In genomic region chr22:38935616-38936015, GRCh38 we compare ENCODE assay signal across 31 cellular contexts. TPM values are rescaled to one million over a fixed set of nuclear protein-coding genes. Genes with fewer than 3 reads are reported as not detected.
"Had no signal": no experiment of that assay in that cellular context is flagged by ENCODE, and none has a peak within 500 bp of the region (broad histone marks: within the 10 kb centered on the region; RNA-seq: fewer than 3 reads in every experiment).

No MANE protein-coding gene starts in this region.

- H3K27ac Mint-ChIP-seq: activated B cell treated with CpG ODN at 0.5 μM for 24 hours; activated CD8-positive, alpha-beta T cell treated with anti-CD3 and anti-CD28 coated beads for 36 hours; activated naive CD4-positive, alpha-beta T cell treated with anti-CD3 and anti-CD28 coated beads, Interleukin-2, amount 10 ng/mL, durations not matched to agents 7 days and 5 days; activated naive CD8-positive, alpha-beta T cell treated with anti-CD3 and anti-CD28 coated beads, Interleukin-2, amount 10 ng/mL, durations not matched to agents 7 days and 5 days; activated T-helper 1 cell treated with anti-CD3 and anti-CD28 coated beads, Interleukin-12 subunit alpha, Interleukin-12 subunit beta, Interleukin-2, Interleukin-4 antibody, amounts not matched to agents 30 ng/mL and 10 ng/mL and 1 ng/mL, durations not matched to agents 14 hours and 24 hours and 36 hours; effector memory CD8-positive, alpha-beta T cell; mesothelial cell of epicardium; stimulated activated memory B cell treated with anti-CD40 and anti-IgM and Interleukin-4, amounts not matched to agents 10 μg/mL and 1 μg/mL and 100 μg/mL, for 72 hours had no signal

- ATAC-seq: activated CD8-positive, alpha-beta T cell treated with anti-CD3 and anti-CD28 coated beads for 36 hours; effector memory CD8-positive, alpha-beta T cell; gastroesophageal sphincter; naive thymus-derived CD8-positive, alpha-beta T cell; stimulated activated memory B cell treated with anti-CD40 and anti-IgM and Interleukin-4, amounts not matched to agents 10 μg/mL and 1 μg/mL and 100 μg/mL, for 72 hours had no signal

- H3K4me3 Mint-ChIP-seq: activated B cell treated with CpG ODN at 0.5 μM for 24 hours; activated CD8-positive, alpha-beta T cell treated with anti-CD3 and anti-CD28 coated beads for 36 hours; activated naive CD4-positive, alpha-beta T cell treated with anti-CD3 and anti-CD28 coated beads, Interleukin-2, amount 10 ng/mL, durations not matched to agents 7 days and 5 days; activated naive CD8-positive, alpha-beta T cell treated with anti-CD3 and anti-CD28 coated beads, Interleukin-2, amount 10 ng/mL, durations not matched to agents 7 days and 5 days; activated T-helper 1 cell treated with anti-CD3 and anti-CD28 coated beads, Interleukin-12 subunit alpha, Interleukin-12 subunit beta, Interleukin-2, Interleukin-4 antibody, amounts not matched to agents 30 ng/mL and 10 ng/mL and 1 ng/mL, durations not matched to agents 14 hours and 24 hours and 36 hours; brain; effector memory CD8-positive, alpha-beta T cell; mesothelial cell of epicardium; naive thymus-derived CD8-positive, alpha-beta T cell; neural crest cell; stimulated activated memory B cell treated with anti-CD40 and anti-IgM and Interleukin-4, amounts not matched to agents 10 μg/mL and 1 μg/mL and 100 μg/mL, for 72 hours had no signal

- H3K4me1 Mint-ChIP-seq: activated naive CD4-positive, alpha-beta T cell treated with anti-CD3 and anti-CD28 coated beads, Interleukin-2, amount 10 ng/mL, durations not matched to agents 7 days and 5 days; activated naive CD8-positive, alpha-beta T cell treated with anti-CD3 and anti-CD28 coated beads, Interleukin-2, amount 10 ng/mL, durations not matched to agents 7 days and 5 days; brain; neural crest cell had no signal

- H3K9me3 Mint-ChIP-seq: activated B cell treated with CpG ODN at 0.5 μM for 24 hours; activated CD8-positive, alpha-beta T cell treated with anti-CD3 and anti-CD28 coated beads for 36 hours; activated naive CD4-positive, alpha-beta T cell treated with anti-CD3 and anti-CD28 coated beads, Interleukin-2, amount 10 ng/mL, durations not matched to agents 7 days and 5 days; activated naive CD8-positive, alpha-beta T cell treated with anti-CD3 and anti-CD28 coated beads, Interleukin-2, amount 10 ng/mL, durations not matched to agents 7 days and 5 days; activated T-helper 1 cell treated with anti-CD3 and anti-CD28 coated beads, Interleukin-12 subunit alpha, Interleukin-12 subunit beta, Interleukin-2, Interleukin-4 antibody, amounts not matched to agents 30 ng/mL and 10 ng/mL and 1 ng/mL, durations not matched to agents 14 hours and 24 hours and 36 hours; effector memory CD8-positive, alpha-beta T cell; neural crest cell; stimulated activated memory B cell treated with anti-CD40 and anti-IgM and Interleukin-4, amounts not matched to agents 10 μg/mL and 1 μg/mL and 100 μg/mL, for 72 hours had no signal

- H3K79me2 ChIP-seq: hepatocyte had no signal

- H3K4me2 ChIP-seq: hepatocyte, smooth muscle cell had no signal

- H3K27me3 ChIP-seq: ascending aorta, cardiac muscle cell, gastroesophageal sphincter, hepatocyte, pancreas, tibial nerve, uterus had no signal

- H3K36me3 Mint-ChIP-seq: activated naive CD4-positive, alpha-beta T cell treated with anti-CD3 and anti-CD28 coated beads, Interleukin-2, amount 10 ng/mL, durations not matched to agents 7 days and 5 days; activated naive CD8-positive, alpha-beta T cell treated with anti-CD3 and anti-CD28 coated beads, Interleukin-2, amount 10 ng/mL, durations not matched to agents 7 days and 5 days; brain; mesothelial cell of epicardium; naive thymus-derived CD8-positive, alpha-beta T cell; stimulated activated memory B cell treated with anti-CD40 and anti-IgM and Interleukin-4, amounts not matched to agents 10 μg/mL and 1 μg/mL and 100 μg/mL, for 72 hours had no signal

- H3K9me3 ChIP-seq: ascending aorta, gastroesophageal sphincter, pancreas, psoas muscle, suprapubic skin, tibial nerve, uterus had no signal

- H3K4me3 ChIP-seq: ascending aorta, cardiac muscle cell, gastroesophageal sphincter, hepatocyte, pancreas, psoas muscle, smooth muscle cell, suprapubic skin, tibial nerve, uterus had no signal

- H3K36me3 ChIP-seq: ascending aorta, cardiac muscle cell, gastroesophageal sphincter, pancreas, suprapubic skin, tibial nerve, uterus had no signal

- DNase-seq: activated B cell treated with CpG ODN at 0.5 μM for 24 hours; activated CD4-positive, alpha-beta T cell treated with anti-CD3 and anti-CD28 coated beads, Interleukin-2, amount 50 U/mL, for 1 hour; activated CD8-positive, alpha-beta T cell treated with anti-CD3 and anti-CD28 coated beads for 36 hours; activated effector memory CD4-positive, alpha-beta T cell treated with anti-CD3 and anti-CD28 coated beads, Interleukin-2, amount 50 U/mL, for 16 hours; activated naive CD4-positive, alpha-beta T cell treated with anti-CD3 and anti-CD28 coated beads, Interleukin-2, amount 10 ng/mL, durations not matched to agents 7 days and 5 days; activated naive CD8-positive, alpha-beta T cell treated with anti-CD3 and anti-CD28 coated beads, Interleukin-2, amount 10 ng/mL, durations not matched to agents 7 days and 5 days; activated T-cell treated with anti-CD3 and anti-CD28 coated beads, Interleukin-2, amount 50 U/mL, for 1 hour; cortex of kidney; effector memory CD8-positive, alpha-beta T cell; erythroblast; naive thymus-derived CD8-positive, alpha-beta T cell; stimulated activated CD4-positive, alpha-beta T cell treated with anti-CD3 and anti-CD28 coated beads, Interleukin-1b, Interleukin-23, amount 100 ng/mL, for 48 hours; stimulated activated CD4-positive, alpha-beta T cell treated with anti-CD3 and anti-CD28 coated beads, Interleukin-4, amount 100 ng/mL, for 4 hours; stimulated activated CD8-positive, alpha-beta memory T cell treated with anti-CD3 and anti-CD28 coated beads, Interleukin-4, amount 100 ng/mL, for 48 hours; T-helper 2 cell; uterus had no signal

- H3K4me1 ChIP-seq: ascending aorta, psoas muscle, tibial nerve, uterus had no signal

- H2AFZ ChIP-seq: hepatocyte had no signal

- H3K27ac ChIP-seq: ascending aorta, cardiac muscle cell, gastroesophageal sphincter, hepatocyte, pancreas, psoas muscle, suprapubic skin, tibial nerve, uterus had no signal

RNA-seq across cellular contexts. Expression of gene APOBEC3A, which starts 21.8 kb away (rescaled TPM):
- total RNA-seq: activated B cell treated with CpG ODN at 0.5 μM for 24 hours; activated CD8-positive, alpha-beta T cell treated with anti-CD3 and anti-CD28 coated beads for 36 hours; activated naive CD8-positive, alpha-beta T cell treated with anti-CD3 and anti-CD28 coated beads, Interleukin-2, amount 10 ng/mL, durations not matched to agents 7 days and 5 days; activated T-helper 1 cell treated with anti-CD3 and anti-CD28 coated beads, Interleukin-12 subunit alpha, Interleukin-12 subunit beta, Interleukin-2, Interleukin-4 antibody, amounts not matched to agents 30 ng/mL and 10 ng/mL and 1 ng/mL, durations not matched to agents 14 hours and 24 hours and 36 hours; ascending aorta; cardiac muscle cell; hepatocyte; mammary epithelial cell; mesothelial cell of epicardium; naive thymus-derived CD8-positive, alpha-beta T cell; neural crest cell; uterus had no signal

RNA-seq across cellular contexts. Expression of gene APOBEC3B, which starts 46.5 kb away (rescaled TPM):
- total RNA-seq: gastroesophageal sphincter had no signal
